21 cellular contexts compared by ENCODE assay signal in genomic region chr4:13478707-13479106, GRCh38.
"Had no signal": no experiment of that assay in that cellular context is flagged by ENCODE, and none has a peak within 500 bp of the region (broad histone marks: within the 10 kb centered on the region; RNA-seq: fewer than 3 reads in every experiment).

No MANE protein-coding gene starts in this region.

- H3K27ac ChIP-seq: dorsolateral prefrontal cortex, gastroesophageal sphincter, left lung, neural progenitor cell, parathyroid adenoma, right lobe of liver, testis, tibial artery had no signal

- H3K36me3 ChIP-seq: neural progenitor cell, right lobe of liver had no signal

- H3K4me2 ChIP-seq: neural progenitor cell had no signal

- H3K9ac ChIP-seq: neural progenitor cell, parathyroid adenoma had no signal

- H3K27me3 ChIP-seq: dorsolateral prefrontal cortex, gastroesophageal sphincter, heart right ventricle, left lung, neural progenitor cell, right lobe of liver, testis, tibial artery had no signal

- H3K4me1 ChIP-seq: parathyroid adenoma had no signal

- DNase-seq: dorsolateral prefrontal cortex; effector CD4-positive, alpha-beta T cell; foreskin fibroblast; glutamatergic neuron; heart right ventricle; hippocampal formation; left cardiac atrium; left lung; mesenchymal stem cell; mucosa of descending colon; naive thymus-derived CD4-positive, alpha-beta T cell; right lobe of liver; stimulated activated CD4-positive, alpha-beta T cell treated with anti-CD3 and anti-CD28 coated beads, Interleukin-2, amount 100 ng/mL, for 24 hours; stimulated activated CD4-positive, alpha-beta T cell treated with anti-CD3 and anti-CD28 coated beads, Interleukin-4, amount 100 ng/mL, for 24 hours; stimulated activated naive CD8-positive, alpha-beta T cell treated with anti-CD3 and anti-CD28 coated beads, Interleukin-15, Interleukin-2, amounts not matched to agents 100 U/mL and 50 U/mL, for 24 hours; substantia nigra; testis; tibial artery had no signal

- H3K4me3 ChIP-seq: dorsolateral prefrontal cortex, gastroesophageal sphincter, heart right ventricle, left lung, mucosa of descending colon, neural progenitor cell, right lobe of liver, testis, tibial artery had no signal

- H2AFZ ChIP-seq: neural progenitor cell, parathyroid adenoma had no signal

- H3K79me2 ChIP-seq: parathyroid adenoma had no signal

- H3K9me3 ChIP-seq: gastroesophageal sphincter, heart right ventricle, left lung, mucosa of descending colon, right lobe of liver, testis, tibial artery had no signal
